Comparison of ENCODE assay signal across 13 cellular contexts in the genomic region with DNA sequence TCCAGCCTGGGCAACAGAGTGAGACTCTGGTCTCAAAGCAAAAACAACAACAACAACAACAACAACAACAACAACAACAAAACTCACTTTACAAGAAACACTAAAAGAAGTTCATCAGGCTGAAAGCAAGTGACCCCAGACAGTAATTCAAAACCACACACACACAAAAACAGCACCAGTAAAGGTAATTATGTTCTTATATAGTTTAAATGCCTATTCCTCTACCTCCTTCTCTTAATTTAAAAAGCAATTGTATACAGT. TPM values are rescaled to one million over a fixed set of nuclear protein-coding genes. Genes with fewer than 3 reads are reported as not detected.
DNase-seq lines count a peak whose midpoint lies in the region; ATAC-seq and TF ChIP-seq lines count a peak whose summit lies in the region.
"Had no signal": no experiment of that assay in that cellular context is flagged by ENCODE, and none has a peak within 500 bp of the region (broad histone marks: within the 10 kb centered on the region; RNA-seq: fewer than 3 reads in every experiment).

No MANE protein-coding gene starts in this region.

- peak overlapping the region; percentile 81 for H3K4me2 ChIP-seq in PC-9
- peak overlapping the region; percentile 40 for H3K4me2 ChIP-seq in fibroblast of lung (ENCODE audit: extremely low read depth, insufficient read depth, low read length)

- H3K27ac Mint-ChIP-seq in activated naive CD4-positive, alpha-beta T cell treated with anti-CD3 and anti-CD28 coated beads, Interleukin-2, amount 50 U/mL, for 24 hours, result no peak overlapping the region
- peak overlapping the region; percentile 98 for H3K27ac Mint-ChIP-seq in stimulated activated memory B cell treated with anti-CD40 and anti-IgM and Interleukin-4, amounts not matched to agents 10 μg/mL and 1 μg/mL and 100 μg/mL, for 72 hours

- H3K27me3 ChIP-seq in PC-9 (ENCODE audit: insufficient read depth, low read depth), result no peaks in the 10 kb centered on the region
- H3K27me3 ChIP-seq in fibroblast of lung (ENCODE audit: control insufficient read depth, insufficient read depth, low read length), result no peaks in the 10 kb centered on the region
- H3K27me3 ChIP-seq in dorsolateral prefrontal cortex, result no peaks in the 10 kb centered on the region

- H3K9me3 ChIP-seq in PC-9 (ENCODE audit: insufficient read depth, low read depth) (no peaks in the 10 kb centered on the region), fibroblast of lung (ENCODE audit: control insufficient read depth, insufficient read depth, low read depth, low read length) (no peaks in the 10 kb centered on the region)

- H3K9ac ChIP-seq in fibroblast of lung (ENCODE audit: insufficient read depth, low read length), result no peak overlapping the region

- peaks cover 40% of the 10 kb centered on the region for H3K4me1 Mint-ChIP-seq in activated naive CD4-positive, alpha-beta T cell treated with anti-CD3 and anti-CD28 coated beads, Interleukin-2, amount 50 U/mL, for 24 hours
- H3K4me1 Mint-ChIP-seq in stimulated activated memory B cell treated with anti-CD40 and anti-IgM and Interleukin-4, amounts not matched to agents 10 μg/mL and 1 μg/mL and 100 μg/mL, for 72 hours, result peaks cover 36% of the 10 kb centered on the region

- TF ChIP-seq CTCF in PC-9 (conservative IDR thresholded peaks at IDR 0.05), result no peak
- no peak for TF ChIP-seq CTCF in fibroblast of lung (conservative IDR thresholded peaks at IDR 0.05 in 1 of 2, IDR thresholded peaks at IDR 0.05 in 1 of 2; ENCODE audit: low read depth in 1 of 2, low read length in 2 of 2)
- TF ChIP-seq CTCF in dorsolateral prefrontal cortex (IDR thresholded peaks at IDR 0.05 in 54 of 56, conservative IDR thresholded peaks at IDR 0.05 in 2 of 56; ENCODE audit: low read depth in 1 of 56, partially characterized antibody in 56 of 56), result no peak
- TF ChIP-seq CTCF in GM10266 (IDR thresholded peaks at IDR 0.05; ENCODE audit: control insufficient read depth, insufficient read depth, low read depth, missing control alignments), result no peak

- H3K9me3 Mint-ChIP-seq in activated naive CD4-positive, alpha-beta T cell treated with anti-CD3 and anti-CD28 coated beads, Interleukin-2, amount 50 U/mL, for 24 hours, result peaks cover 12% of the 10 kb centered on the region
- H3K9me3 Mint-ChIP-seq in stimulated activated memory B cell treated with anti-CD40 and anti-IgM and Interleukin-4, amounts not matched to agents 10 μg/mL and 1 μg/mL and 100 μg/mL, for 72 hours, result peaks cover 3% of the 10 kb centered on the region

- H3K27ac ChIP-seq in PC-9 (no peak overlapping the region), fibroblast of lung (ENCODE audit: insufficient read depth, low read length) (no peak overlapping the region), dorsolateral prefrontal cortex (no peak overlapping the region)

- ATAC-seq in stimulated activated memory B cell treated with anti-CD40 and anti-IgM and Interleukin-4, amounts not matched to agents 10 μg/mL and 1 μg/mL and 100 μg/mL, for 72 hours, result no peak

- no peaks in the 10 kb centered on the region for H3K27me3 Mint-ChIP-seq in activated naive CD4-positive, alpha-beta T cell treated with anti-CD3 and anti-CD28 coated beads, Interleukin-2, amount 50 U/mL, for 24 hours
- no peaks in the 10 kb centered on the region for H3K27me3 Mint-ChIP-seq in stimulated activated memory B cell treated with anti-CD40 and anti-IgM and Interleukin-4, amounts not matched to agents 10 μg/mL and 1 μg/mL and 100 μg/mL, for 72 hours

- H4K20me1 ChIP-seq in PC-9 (ENCODE audit: insufficient read depth) (peaks cover 36% of the 10 kb centered on the region), fibroblast of lung (ENCODE audit: control insufficient read depth, extremely low read depth, insufficient read depth, low read length) (no peaks in the 10 kb centered on the region)

- POLR2A ChIA-PET in PC-9 (lab: Charles Lee; ENCODE audit: unreplicated experiment), result no interaction called here

- H3K4me3 ChIP-seq in PC-9 (peak overlapping the region; percentile 80), fibroblast of lung (replicated peaks in 1 of 4; ENCODE audit: control extremely low read depth in 1 of 4, insufficient read depth in 1 of 4, low read depth in 3 of 4, low read length in 4 of 4) (peak overlapping the region in 1 of 4 experiments; percentile 81), dorsolateral prefrontal cortex (no peak overlapping the region)

- H3K9me2 ChIP-seq in PC-9 (ENCODE audit: insufficient read depth), result no peaks in the 10 kb centered on the region

- peaks cover 62% of the 10 kb centered on the region for H3K79me2 ChIP-seq in PC-9 (ENCODE audit: low read depth)
- peaks cover 60% of the 10 kb centered on the region for H3K79me2 ChIP-seq in fibroblast of lung (ENCODE audit: control insufficient read depth, insufficient read depth, low read length)

- peaks cover 15% of the 10 kb centered on the region for H3K36me3 Mint-ChIP-seq in activated naive CD4-positive, alpha-beta T cell treated with anti-CD3 and anti-CD28 coated beads, Interleukin-2, amount 50 U/mL, for 24 hours
- H3K36me3 Mint-ChIP-seq in stimulated activated memory B cell treated with anti-CD40 and anti-IgM and Interleukin-4, amounts not matched to agents 10 μg/mL and 1 μg/mL and 100 μg/mL, for 72 hours, result peaks cover 43% of the 10 kb centered on the region

- intact Hi-C loops in PC-9 (cut with micrococcal nuclease; ENCODE audit: unreplicated experiment), result no loop called here
- intact Hi-C loops in dorsolateral prefrontal cortex (cut with DNase I), result loop anchor here in 1 of 2 donors (2.0 kb wide), 1 partner anchor 70 kb away; no protein-coding TSS in a partner anchor

- H3K4me3 Mint-ChIP-seq in activated naive CD4-positive, alpha-beta T cell treated with anti-CD3 and anti-CD28 coated beads, Interleukin-2, amount 50 U/mL, for 24 hours, result peak overlapping the region; percentile 96
- no peak overlapping the region for H3K4me3 Mint-ChIP-seq in stimulated activated memory B cell treated with anti-CD40 and anti-IgM and Interleukin-4, amounts not matched to agents 10 μg/mL and 1 μg/mL and 100 μg/mL, for 72 hours

- no peak overlapping the region for H2AFZ ChIP-seq in PC-9
- H2AFZ ChIP-seq in fibroblast of lung (ENCODE audit: low read length), result no peak overlapping the region

- H3K36me3 ChIP-seq in PC-9 (ENCODE audit: low read depth) (peaks cover 7% of the 10 kb centered on the region; the same call in 1 of the 2 replicates), fibroblast of lung (ENCODE audit: control insufficient read depth, insufficient read depth, low read length) (no peaks in the 10 kb centered on the region)

- no peak for DNase-seq in activated naive CD4-positive, alpha-beta T cell treated with Interleukin-2 at 50 U/mL for 16 hours
- DNase-seq in PC-9 (no peak), fibroblast of lung (ENCODE audit: low read depth in 2 of 2) (no peak), dorsolateral prefrontal cortex (no peak), GM10266 (ENCODE audit: extremely low spot score) (no peak), hippocampal formation (lab: John Stamatoyannopoulos, UW) (no peak)
- DNase-seq: AML-193, caudate nucleus, hypothalamus, NCI-H1436, NCI-H526 had no signal

- CTCF ChIA-PET in PC-9 (lab: Charles Lee), result no interaction called here

- peaks cover 24% of the 10 kb centered on the region; the same call in 1 of the 2 replicates for H3F3A ChIP-seq in PC-9 (ENCODE audit: insufficient read depth, low read depth)

- H3K4me1 ChIP-seq in PC-9 (replicated peaks; ENCODE audit: insufficient read depth), result peaks cover 14% of the 10 kb centered on the region; the same call in 1 of the 2 replicates
- H3K4me1 ChIP-seq in fibroblast of lung (ENCODE audit: control insufficient read depth, extremely low read depth, insufficient read depth, low read length), result peaks cover 6% of the 10 kb centered on the region

- no TSS peak for BruUV-seq in PC-9 (replicated peaks; lab: Mats Ljungman, UMichigan)

RNA-seq across cellular contexts. Expression of gene C1orf174, which starts 1.7 kb away (rescaled TPM):
- 22.1 and 26.2 TPM in 2 replicates for total RNA-seq in PC-9 (2021)
- 24.1 and 27.5 TPM in 2 replicates for total RNA-seq in fibroblast of lung
- 35.4 and 39.6 TPM in 2 replicates for polyA plus RNA-seq in fibroblast of lung
- polyA plus RNA-seq in fibroblast of lung (2012), result 22.2 and 24.8 TPM in 2 replicates
- 19.4 and 33.4 TPM in 2 replicates for polyA minus RNA-seq in fibroblast of lung (ENCODE audit: low replicate concordance)
- 10 to 100 TPM in 118 of 120 experiments, 1 to 10 TPM in 2; 8.6 to 24.2 (median 15.2) TPM for total RNA-seq in dorsolateral prefrontal cortex

RNA-seq across cellular contexts. Expression of gene DFFB, which starts 41.1 kb away (rescaled TPM):
- total RNA-seq in PC-9 (2021), result 4.7 and 5.9 TPM in 2 replicates
- 7.6 and 8.7 TPM in 2 replicates for total RNA-seq in fibroblast of lung
- 5.8 and 6.4 TPM in 2 replicates for polyA plus RNA-seq in fibroblast of lung
- polyA plus RNA-seq in fibroblast of lung (2012), result 3.5 and 4.1 TPM in 2 replicates
- 2.1 and 2.8 TPM in 2 replicates for polyA minus RNA-seq in fibroblast of lung (ENCODE audit: low replicate concordance)
- total RNA-seq in dorsolateral prefrontal cortex, result 10 to 100 TPM in 117 of 120 experiments, 1 to 10 TPM in 3; 6.3 to 27.1 (median 16.6) TPM

RNA-seq across cellular contexts. Expression of gene CEP104, which starts 41.4 kb away (rescaled TPM):
- 47.7 and 57.7 TPM in 2 replicates for total RNA-seq in PC-9 (2021)
- 28.9 and 31.6 TPM in 2 replicates for total RNA-seq in fibroblast of lung
- polyA plus RNA-seq in fibroblast of lung, result 25.4 and 31.8 TPM in 2 replicates
- 22.3 and 24.0 TPM in 2 replicates for polyA plus RNA-seq in fibroblast of lung (2012)
- polyA minus RNA-seq in fibroblast of lung (ENCODE audit: low replicate concordance), result 25.6 and 66.1 TPM in 2 replicates
- total RNA-seq in dorsolateral prefrontal cortex, result 10 to 100 TPM; 37.8 to 83.4 (median 59.1) TPM
